Comparison of ENCODE assay signal across 31 cellular contexts in genomic region chr4:146343776-146344175, GRCh38.
"Had no signal": no experiment of that assay in that cellular context is flagged by ENCODE, and none has a peak within 500 bp of the region (broad histone marks: within the 10 kb centered on the region; RNA-seq: fewer than 3 reads in every experiment).

No MANE protein-coding gene starts in this region.

- H3K27me3 ChIP-seq: esophagus muscularis mucosa, foreskin keratinocyte, gastrocnemius medialis, heart left ventricle had no signal

- DNase-seq: activated B cell treated with CpG ODN at 0.5 μM for 24 hours; activated CD4-positive, alpha-beta memory T cell treated with anti-CD3 and anti-CD28 coated beads for 36 hours; activated CD4-positive, alpha-beta T cell treated with anti-CD3 and anti-CD28 coated beads for 36 hours; activated CD4-positive, alpha-beta T cell treated with anti-CD3 and anti-CD28 coated beads, Interleukin-2, amount 10 ng/mL, durations not matched to agents 24 days and 14 days; activated CD4-positive, CD25-positive, alpha-beta regulatory T cell treated with anti-CD3 and anti-CD28 coated beads, Interleukin-2, amount 50 U/mL, for 72 hours; activated CD8-positive, alpha-beta memory T cell treated with anti-CD3 and anti-CD28 coated beads, Interleukin-2, amount 50 U/mL, for 4 hours; activated CD8-positive, alpha-beta T cell treated with anti-CD3 and anti-CD28 coated beads, Interleukin-2, amount 10 ng/mL, durations not matched to agents 7 days and 5 days; activated effector memory CD4-positive, alpha-beta T cell treated with Interleukin-2 at 50 U/mL for 16 hours; activated gamma-delta T cell treated with Interleukin-2 at 50 U/mL for 16 hours; activated naive CD4-positive, alpha-beta T cell treated with anti-CD3 and anti-CD28 coated beads, Interleukin-2, amount 50 U/mL, for 16 hours; activated naive CD4-positive, alpha-beta T cell treated with Interleukin-2 at 50 U/mL for 16 hours; activated T-cell treated with anti-CD3 and anti-CD28 coated beads, Interleukin-2, amount 50 U/mL, for 24 hours; amniotic stem cell; anterior cingulate cortex; caudate nucleus; cortex of kidney; dermis blood vessel endothelial cell; effector CD4-positive, alpha-beta T cell; effector memory CD8-positive, alpha-beta T cell; erythroblast; gastrocnemius medialis; glutamatergic neuron; heart left ventricle; T-helper 1 cell; T-helper 17 cell; T1000; WERI-Rb-1 had no signal

- FAIRE-seq: astrocyte, colon had no signal

- H3K27ac ChIP-seq: esophagus muscularis mucosa, foreskin keratinocyte, gastrocnemius medialis, heart left ventricle, WERI-Rb-1 had no signal

- H3K4me1 ChIP-seq: esophagus muscularis mucosa, gastrocnemius medialis, heart left ventricle had no signal

- H3K4me3 ChIP-seq: esophagus muscularis mucosa, gastrocnemius medialis, heart left ventricle had no signal

- H3K9me3 ChIP-seq: esophagus muscularis mucosa, gastrocnemius medialis, heart left ventricle had no signal

- H3K36me3 ChIP-seq: esophagus muscularis mucosa, gastrocnemius medialis, heart left ventricle, WERI-Rb-1 had no signal
